ENCODE assay signal across 8 cellular contexts in genomic region chr17:75012320-75013076, GRCh38. TPM values are rescaled to one million over a fixed set of nuclear protein-coding genes. Genes with fewer than 3 reads are reported as not detected.
DNase-seq lines count a peak whose midpoint lies in the region; ATAC-seq and TF ChIP-seq lines count a peak whose summit lies in the region.

MRPL58 (plus strand) TSS chr17:75012670; CDS start chr17:75012687, 17 bp downstream.

- H3K4me1 Mint-ChIP-seq in activated CD4-positive, alpha-beta memory T cell treated with anti-CD3 and anti-CD28 coated beads for 36 hours (ENCODE audit: low read depth) = peaks cover 31% of the 10 kb centered on the region

- no peaks in the 10 kb centered on the region for H3K9me3 ChIP-seq in lower lobe of right lung

- H3K36me3 Mint-ChIP-seq in activated CD4-positive, alpha-beta memory T cell treated with anti-CD3 and anti-CD28 coated beads for 36 hours = peaks cover 15% of the 10 kb centered on the region

- POLR2A ChIA-PET in activated CD4-positive, alpha-beta memory T cell treated with anti-CD3 and anti-CD28 coated beads for 36 hours (lab: Charles Lee) = interaction anchor here (0.7 to 2.3 kb wide), 20 partner anchors 9 to 262 kb away, joined by 3 to 19 read pairs (median 5); partner anchors contain the start of genes ATP5PD, CDR2L, FDXR and GGA3

- intact Hi-C loops in activated CD4-positive, alpha-beta memory T cell treated with anti-CD3 and anti-CD28 coated beads for 36 hours (cut with micrococcal nuclease) = loop anchor here (2.0 to 5.0 kb wide), 4 partner anchors 20 to 50 kb away; partner anchors contain the start of genes ATP5PD and KCTD2
- intact Hi-C loops in lower lobe of right lung (cut with DNase I) = no loop called here

- H3K9me3 Mint-ChIP-seq in activated CD4-positive, alpha-beta memory T cell treated with anti-CD3 and anti-CD28 coated beads for 36 hours = no peaks in the 10 kb centered on the region

- H3K27ac ChIP-seq in C4-2B = peak within 1 kb of the TSS; percentile 99
- peak within 1 kb of the TSS; percentile 91 for H3K27ac ChIP-seq in lower lobe of right lung

- DNase-seq in GM19240 (ENCODE audit: insufficient read length, low spot score) = peak; percentile 94
- DNase-seq in NCI-H69 (lab: John Stamatoyannopoulos, UW) = peak; percentile 94
- DNase-seq in activated CD4-positive, alpha-beta memory T cell treated with anti-CD3 and anti-CD28 coated beads for 36 hours = peak; percentile 90
- DNase-seq in ecto neural progenitor cell (ENCODE audit: low spot score) = peak; percentile 97
- peak; percentile 90 for DNase-seq in lower lobe of right lung
- DNase-seq in stimulated activated CD4-positive, alpha-beta T cell treated with anti-CD3 and anti-CD28 coated beads, TNF-alpha, amount 100 ng/mL, for 1 hour (ENCODE audit: low read depth in 3 of 3, low spot score in 1 of 3) = peak; percentile 47 to 67 (median 65)

- H3K27me3 ChIP-seq in lower lobe of right lung (ENCODE audit: low read depth) = no peaks in the 10 kb centered on the region

- ATAC-seq in HG03457 (IDR thresholded peaks at IDR 0.05; ENCODE audit: unreplicated experiment) = peak; percentile 70
- peak; percentile 97 to 98 for ATAC-seq in lower lobe of right lung

- peak within 1 kb of the TSS; percentile 98 for H3K4me3 Mint-ChIP-seq in activated CD4-positive, alpha-beta memory T cell treated with anti-CD3 and anti-CD28 coated beads for 36 hours

- CTCF ChIA-PET in activated CD4-positive, alpha-beta memory T cell treated with anti-CD3 and anti-CD28 coated beads for 36 hours (lab: Charles Lee) = interaction anchor here (0.6 to 5.6 kb wide), 34 partner anchors 11 to 621 kb away, joined by 3 to 86 read pairs (median 4); partner anchors contain the start of genes CDR2L, HID1, JPT1 and NT5C

- no peaks in the 10 kb centered on the region for H3K27me3 Mint-ChIP-seq in activated CD4-positive, alpha-beta memory T cell treated with anti-CD3 and anti-CD28 coated beads for 36 hours

- H3K4me3 ChIP-seq in lower lobe of right lung = peak within 1 kb of the TSS; percentile 83

- H3K36me3 ChIP-seq in lower lobe of right lung = peaks cover 14% of the 10 kb centered on the region

- H3K4me1 ChIP-seq in lower lobe of right lung = peaks cover 22% of the 10 kb centered on the region

- peak within 1 kb of the TSS; percentile 82 for H3K27ac Mint-ChIP-seq in activated CD4-positive, alpha-beta memory T cell treated with anti-CD3 and anti-CD28 coated beads for 36 hours

- no peak for TF ChIP-seq CTCF in C4-2B (conservative IDR thresholded peaks at IDR 0.05)
- TF ChIP-seq CTCF in lower lobe of right lung (IDR thresholded peaks at IDR 0.05) = peak; percentile 66

RNA-seq across cellular contexts. Expression of gene MRPL58, which starts in this region (rescaled TPM):
- total RNA-seq in activated CD4-positive, alpha-beta memory T cell treated with anti-CD3 and anti-CD28 coated beads for 36 hours = 10 to 100 TPM; 57.7 TPM
- total RNA-seq in lower lobe of right lung = 22.4 TPM

Comparison
In these comparisons a context has a peak if more than half of its experiments do, and no peak if none do; other contexts are left out.
1. Peak in every context shown above with its lines: DNase-seq, ATAC-seq, H3K4me3 ChIP-seq and H3K27ac ChIP-seq.